In the genomic region with DNA sequence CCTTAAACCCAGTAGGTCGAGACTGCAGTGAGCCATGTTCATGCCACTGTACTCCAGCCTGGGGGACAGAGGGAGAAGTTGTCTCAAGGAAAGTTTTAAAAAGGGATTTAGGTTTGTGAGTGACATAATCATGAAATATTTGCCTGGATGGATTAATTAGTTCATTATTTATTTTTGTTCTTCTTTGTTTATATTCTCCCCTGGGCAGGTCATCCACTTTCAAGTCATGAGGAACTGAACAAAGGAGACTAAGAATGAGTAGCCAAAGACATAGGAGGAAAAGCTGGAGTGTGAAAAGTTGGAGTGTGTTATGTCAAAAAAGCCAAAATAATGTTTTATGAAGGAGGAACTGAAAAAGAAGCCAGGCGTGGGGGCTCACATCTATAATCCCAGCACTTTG, we compare ENCODE assay signal across 20 cellular contexts.
"Had no signal": no experiment of that assay in that cellular context is flagged by ENCODE, and none has a peak within 500 bp of the region (broad histone marks: within the 10 kb centered on the region; RNA-seq: fewer than 3 reads in every experiment).

No MANE protein-coding gene starts in this region.

- H3K27me3 ChIP-seq: dorsolateral prefrontal cortex, esophagus muscularis mucosa, foreskin keratinocyte, gastroesophageal sphincter, heart left ventricle, hepatocyte, left lung had no signal

- H3K36me3 ChIP-seq: esophagus muscularis mucosa, gastroesophageal sphincter, heart left ventricle, left lung, lower lobe of right lung had no signal

- H3K27ac ChIP-seq: coronary artery, dorsolateral prefrontal cortex, esophagus muscularis mucosa, foreskin keratinocyte, gastroesophageal sphincter, heart left ventricle, hepatocyte, left lung, lower lobe of right lung had no signal

- H3K4me3 ChIP-seq: coronary artery, dorsolateral prefrontal cortex, esophagus muscularis mucosa, gastroesophageal sphincter, heart left ventricle, hepatocyte, left lung, lower lobe of right lung, mucosa of descending colon had no signal

- DNase-seq: dermis blood vessel endothelial cell; dorsolateral prefrontal cortex; effector CD4-positive, alpha-beta T cell; effector memory CD4-positive, alpha-beta T cell; foreskin keratinocyte; heart left ventricle; hypothalamus; immature natural killer cell; left cardiac atrium; left lung; left ventricle myocardium superior; lower lobe of right lung; mesenchymal stem cell; mucosa of descending colon; naive thymus-derived CD4-positive, alpha-beta T cell; natural killer cell had no signal

- H3K9me3 ChIP-seq: esophagus muscularis mucosa, gastroesophageal sphincter, heart left ventricle, left lung, lower lobe of right lung, mucosa of descending colon had no signal

- H3K4me2 ChIP-seq: hepatocyte had no signal

- H2AFZ ChIP-seq: hepatocyte had no signal

- ATAC-seq: foreskin keratinocyte; gastroesophageal sphincter; heart left ventricle; left cardiac atrium; left lung; left ventricle myocardium superior; lower lobe of right lung; mucosa of descending colon; naive thymus-derived CD4-positive, alpha-beta T cell; natural killer cell had no signal

- H3K4me1 ChIP-seq: foreskin keratinocyte, heart left ventricle, left lung, lower lobe of right lung had no signal
